In genomic region chr9:135520916-135521607, GRCh38 we compare ENCODE assay signal across 22 cellular contexts. TPM values are rescaled to one million over a fixed set of nuclear protein-coding genes. Genes with fewer than 3 reads are reported as not detected.
A peak's percentile ranks its signal among the peaks of the same experiment; 100 is the strongest.
DNase-seq lines count a peak whose midpoint lies in the region; ATAC-seq and TF ChIP-seq lines count a peak whose summit lies in the region.
"Had no signal": no experiment of that assay in that cellular context is flagged by ENCODE, and none has a peak within 500 bp of the region (broad histone marks: within the 10 kb centered on the region; RNA-seq: fewer than 3 reads in every experiment).

Gene LCN1, plus strand, starts transcription at chr9:135521440. Its CDS starts 58 bp downstream, at chr9:135521498.

- CTCF ChIA-PET in activated naive CD4-positive, alpha-beta T cell treated with anti-CD3 and anti-CD28 coated beads, Interleukin-2, amount 10 ng/mL, durations not matched to agents 7 days and 5 days (lab: Charles Lee): no interaction called here

- H3K36me3 Mint-ChIP-seq in activated naive CD4-positive, alpha-beta T cell treated with anti-CD3 and anti-CD28 coated beads, Interleukin-2, amount 10 ng/mL, durations not matched to agents 7 days and 5 days: no peaks in the 10 kb centered on the region
- no peaks in the 10 kb centered on the region for H3K36me3 Mint-ChIP-seq in osteocyte (ENCODE audit: unreplicated experiment)
- H3K36me3 Mint-ChIP-seq: CD14-positive monocyte had no signal

- ATAC-seq in upper lobe of right lung: no peak
- no peak for ATAC-seq in GM18873 (IDR thresholded peaks at IDR 0.05; ENCODE audit: low FRiP score, unreplicated experiment)
- ATAC-seq in HG03439 (IDR thresholded peaks at IDR 0.05; ENCODE audit: unreplicated experiment): no peak

- peaks cover 5% of the 10 kb centered on the region for H3K27me3 Mint-ChIP-seq in activated naive CD4-positive, alpha-beta T cell treated with anti-CD3 and anti-CD28 coated beads, Interleukin-2, amount 10 ng/mL, durations not matched to agents 7 days and 5 days
- peaks cover 4% of the 10 kb centered on the region for H3K27me3 Mint-ChIP-seq in osteocyte (ENCODE audit: unreplicated experiment)

- H3K4me1 ChIP-seq in upper lobe of right lung: no peaks in the 10 kb centered on the region
- H3K4me1 ChIP-seq: HAP-1 had no signal

- peaks cover 8% of the 10 kb centered on the region for H3K27me3 ChIP-seq in upper lobe of right lung

- no peaks in the 10 kb centered on the region for H3K36me3 ChIP-seq in upper lobe of right lung
- H3K36me3 ChIP-seq: HAP-1 had no signal

- TF ChIP-seq CTCF in coronary artery (IDR thresholded peaks at IDR 0.05): no peak
- TF ChIP-seq CTCF in osteocyte (IDR thresholded peaks at IDR 0.05): no peak
- no peak for TF ChIP-seq CTCF in upper lobe of right lung (IDR thresholded peaks at IDR 0.05)

- H3K4me3 Mint-ChIP-seq in activated naive CD4-positive, alpha-beta T cell treated with anti-CD3 and anti-CD28 coated beads, Interleukin-2, amount 10 ng/mL, durations not matched to agents 7 days and 5 days: no peak within 1 kb of the TSS
- no peak within 1 kb of the TSS for H3K4me3 Mint-ChIP-seq in osteocyte (ENCODE audit: unreplicated experiment)
- H3K4me3 Mint-ChIP-seq: CD14-positive monocyte had no signal

- no peaks in the 10 kb centered on the region for H3K9me3 Mint-ChIP-seq in activated naive CD4-positive, alpha-beta T cell treated with anti-CD3 and anti-CD28 coated beads, Interleukin-2, amount 10 ng/mL, durations not matched to agents 7 days and 5 days
- no peaks in the 10 kb centered on the region for H3K9me3 Mint-ChIP-seq in osteocyte (ENCODE audit: unreplicated experiment)

- DNase-seq in activated naive CD4-positive, alpha-beta T cell treated with anti-CD3 and anti-CD28 coated beads, Interleukin-2, amount 10 ng/mL, durations not matched to agents 7 days and 5 days: peak; percentile 14
- DNase-seq in activated naive CD4-positive, alpha-beta T cell (lab: John Stamatoyannopoulos, UW): no peak
- DNase-seq in coronary artery (ENCODE audit: low spot score) (peak; percentile 9), osteocyte (ENCODE audit: extremely low spot score, unreplicated experiment) (peak; percentile 74), upper lobe of right lung (peak; percentile 47), cortex of kidney (lab: John Stamatoyannopoulos, UW) (no peak)
- DNase-seq: COR-L47, DMS153, EL, NCI-H1048, NCI-H1436 treated with DMSO at 0.1 percent for 48 hours, NCI-H2029 treated with DMSO at 0.1 percent for 48 hours, NCI-H2171 treated with DMSO at 0.1 percent for 48 hours, NCI-H510A treated with DMSO at 0.1 percent for 48 hours, NCI-H82 had no signal

- H3K4me1 Mint-ChIP-seq in activated naive CD4-positive, alpha-beta T cell treated with anti-CD3 and anti-CD28 coated beads, Interleukin-2, amount 10 ng/mL, durations not matched to agents 7 days and 5 days: peaks cover 2% of the 10 kb centered on the region
- no peaks in the 10 kb centered on the region for H3K4me1 Mint-ChIP-seq in osteocyte (ENCODE audit: unreplicated experiment)
- H3K4me1 Mint-ChIP-seq: CD14-positive monocyte had no signal

- intact Hi-C loops in upper lobe of right lung (cut with DNase I): no loop called here

- H3K4me3 ChIP-seq in coronary artery: no peak within 1 kb of the TSS
- no peak within 1 kb of the TSS for H3K4me3 ChIP-seq in upper lobe of right lung
- H3K4me3 ChIP-seq: HAP-1 had no signal

- H3K9me3 ChIP-seq in upper lobe of right lung: no peaks in the 10 kb centered on the region
- H3K9me3 ChIP-seq: HAP-1 had no signal

- H3K27ac ChIP-seq in coronary artery: no peak within 1 kb of the TSS
- no peak within 1 kb of the TSS for H3K27ac ChIP-seq in upper lobe of right lung

- no peak within 1 kb of the TSS for H3K27ac Mint-ChIP-seq in activated naive CD4-positive, alpha-beta T cell treated with anti-CD3 and anti-CD28 coated beads, Interleukin-2, amount 10 ng/mL, durations not matched to agents 7 days and 5 days
- no peak within 1 kb of the TSS for H3K27ac Mint-ChIP-seq in osteocyte (ENCODE audit: unreplicated experiment)

RNA-seq across cellular contexts. Expression of gene LCN1, which starts in this region (rescaled TPM):
- total RNA-seq in osteocyte (not detected in 2 replicates), upper lobe of right lung (not detected)
- total RNA-seq: A673, HT-29, MCF 10A had no signal

Comparison
In these comparisons a context has a peak if more than half of its experiments do, and no peak if none do; other contexts are left out.
1. DNase-seq: peak in activated naive CD4-positive, alpha-beta T cell treated with anti-CD3 and anti-CD28 coated beads, Interleukin-2, amount 10 ng/mL, durations not matched to agents 7 days and 5 days (single experiment) and coronary artery (single experiment); none in activated naive CD4-positive, alpha-beta T cell (0 of 4) and cortex of kidney (single experiment).
2. Peak in DNase-seq in osteocyte; RNA of the gene not detected or under 1 TPM.
3. Peak in DNase-seq in upper lobe of right lung; RNA of the gene not detected or under 1 TPM.